ENCODE assay signal across 14 cellular contexts in genomic region chr12:106901276-106901675, GRCh38.
"Had no signal": no experiment of that assay in that cellular context is flagged by ENCODE, and none has a peak within 500 bp of the region (broad histone marks: within the 10 kb centered on the region; RNA-seq: fewer than 3 reads in every experiment).

No MANE protein-coding gene starts in this region.

- H3K4me1 ChIP-seq: right atrium auricular region had no signal

- H3K4me3 ChIP-seq: right atrium auricular region, smooth muscle cell, tibial artery, vagina had no signal

- H3K9me3 ChIP-seq: right atrium auricular region, tibial artery, vagina had no signal

- ATAC-seq: activated CD4-positive, alpha-beta T cell treated with anti-CD3 and anti-CD28 coated beads for 36 hours; activated T-cell treated with anti-CD3 and anti-CD28 coated beads, Interleukin-2, amount 50 U/mL, for 72 hours had no signal

- H3K36me3 ChIP-seq: right atrium auricular region, tibial artery, vagina, WERI-Rb-1 had no signal

- H3K27ac ChIP-seq: right atrium auricular region, tibial artery, vagina, WERI-Rb-1 had no signal

- DNase-seq: activated CD4-positive, alpha-beta memory T cell treated with anti-CD3 and anti-CD28 coated beads, Interleukin-2, amount 10 ng/mL, durations not matched to agents 7 days and 5 days; activated CD4-positive, alpha-beta T cell treated with anti-CD3 and anti-CD28 coated beads for 36 hours; activated gamma-delta T cell treated with Interleukin-2 at 50 U/mL for 16 hours; activated naive CD8-positive, alpha-beta T cell treated with anti-CD3 and anti-CD28 coated beads for 36 hours; activated T-cell treated with anti-CD3 and anti-CD28 coated beads, Interleukin-2, amount 50 U/mL, for 72 hours; aorta; immature natural killer cell; naive B cell; posterior cingulate gyrus; tibial artery; WERI-Rb-1 had no signal
